8 cellular contexts compared by ENCODE assay signal in the genomic region with DNA sequence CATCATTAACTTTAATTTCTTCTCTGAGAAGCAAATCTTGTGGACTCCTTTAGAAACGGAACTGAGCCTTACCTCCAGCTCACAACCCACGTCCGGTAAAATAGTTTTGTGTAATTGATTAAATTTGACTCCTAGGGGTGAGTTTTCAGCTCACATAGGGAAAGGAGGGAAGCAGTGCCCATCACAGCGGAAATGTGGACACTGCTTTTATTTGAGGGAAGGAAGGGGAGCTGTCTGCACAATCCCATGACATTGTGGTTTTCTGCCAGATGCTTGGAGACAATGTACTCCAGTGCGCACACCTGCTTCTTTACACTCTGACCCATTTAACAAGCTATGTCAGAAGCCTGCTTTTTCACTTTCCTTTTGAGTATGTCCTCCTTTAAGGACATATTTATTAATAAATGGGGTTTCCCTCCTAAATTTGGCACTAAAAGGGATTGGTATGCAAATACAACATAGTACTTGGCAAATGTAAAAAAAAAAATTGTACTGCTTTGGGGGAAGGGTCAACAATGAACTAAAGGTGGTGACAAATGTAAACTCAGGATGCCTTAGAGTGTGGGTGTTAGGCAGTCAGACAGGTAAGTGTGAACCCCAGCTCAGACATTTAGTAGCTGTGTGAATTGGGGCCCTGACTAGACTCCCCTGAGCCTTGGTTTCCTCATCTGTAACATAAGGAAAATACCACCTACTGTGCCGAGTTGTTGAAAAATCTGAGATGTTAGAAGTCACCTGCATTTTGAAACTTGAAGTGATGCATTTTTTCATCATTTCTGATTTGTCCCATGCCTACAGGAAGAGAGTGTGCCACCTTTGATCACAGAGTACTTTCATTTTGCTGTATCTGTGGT.
DNase-seq lines count a peak whose midpoint lies in the region; ATAC-seq and TF ChIP-seq lines count a peak whose summit lies in the region.

No MANE protein-coding gene starts in this region.

- 70 to 77% methylated on average over 6 of the region's 6 CpGs for WGBS in heart right ventricle, 2 donors

- intact Hi-C loops in heart right ventricle (cut with DNase I), result no loop called here

- DNase-seq in activated CD4-positive, CD25-positive, alpha-beta regulatory T cell (lab: John Stamatoyannopoulos, UW), result no peak
- DNase-seq in NCI-H774 (lab: John Stamatoyannopoulos, UW), result peak; percentile 18
- peak in 1 of 2 donors; percentile 26 for DNase-seq in heart right ventricle
- DNase-seq in HAP-1 (ENCODE audit: low spot score in 2 of 2), result no peak
- DNase-seq in NOMO-1 treated with DMSO at 0.1 percent for 48 hours (lab: John Stamatoyannopoulos, UW; ENCODE audit: unreplicated experiment), result no peak
- DNase-seq in NCI-H82 treated with DMSO at 0.1 percent for 48 hours (lab: John Stamatoyannopoulos, UW; ENCODE audit: unreplicated experiment), result no peak

- no peak for TF ChIP-seq CTCF in heart right ventricle (IDR thresholded peaks at IDR 0.05)

- in situ Hi-C loops in HAP-1 (cut with MboI; ENCODE audit: low sequenced_read_pairs), result no loop called here

- H3K4me1 ChIP-seq in heart right ventricle, result peaks cover 0 to 53% (median 11%) of the 10 kb centered on the region in 9 donors
- no peaks in the 10 kb centered on the region; the same call in 1 of the 2 replicates for H3K4me1 ChIP-seq in HAP-1

- H3K27me3 ChIP-seq in heart right ventricle (no peaks in the 10 kb centered on the region), HAP-1 (ENCODE audit: low read depth) (no peaks in the 10 kb centered on the region)

- ATAC-seq in activated CD4-positive, CD25-positive, alpha-beta regulatory T cell treated with anti-CD3 and anti-CD28 coated beads, Interleukin-2, amount 50 U/mL, for 24 hours, result peak; percentile 59 to 60
- ATAC-seq in HG02610 (IDR thresholded peaks at IDR 0.05; ENCODE audit: unreplicated experiment) (peak; percentile 66), heart right ventricle (peak in 7 of 8 donors; percentile 48 to 78 (median 60))

- peak overlapping the region in 5 of 10 donors; percentile 25 to 76 (median 57) for H3K27ac ChIP-seq in heart right ventricle

- no peak overlapping the region for H3K4me3 ChIP-seq in heart right ventricle
- no peak overlapping the region for H3K4me3 ChIP-seq in HAP-1

- H3K9me3 ChIP-seq in heart right ventricle, result no peaks in the 10 kb centered on the region
- H3K9me3 ChIP-seq in HAP-1, result no peaks in the 10 kb centered on the region

- H3K36me3 ChIP-seq in heart right ventricle, result no peaks in the 10 kb centered on the region
- H3K36me3 ChIP-seq in HAP-1 (replicated peaks), result no peaks in the 10 kb centered on the region
